2 cellular contexts compared by ENCODE assay signal in the genomic region with DNA sequence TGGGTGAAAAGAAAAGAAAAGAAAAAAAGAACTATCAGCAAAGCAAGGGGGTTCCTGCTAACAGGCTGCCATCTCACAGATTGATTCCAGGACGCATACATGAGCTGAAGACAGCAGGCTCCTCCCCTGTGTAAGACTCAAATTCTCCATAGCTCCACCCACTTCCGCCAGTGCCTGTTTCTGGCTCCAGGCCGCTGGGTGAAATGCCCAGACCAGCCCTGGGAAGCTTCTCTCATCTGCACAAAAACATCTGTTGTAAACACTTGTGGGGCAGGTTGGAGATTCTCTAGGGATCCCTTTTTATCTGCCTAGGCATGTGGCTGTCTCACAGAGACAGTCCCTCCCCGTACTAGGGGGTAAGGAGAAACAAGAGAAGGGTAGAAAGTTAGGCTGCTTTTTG.
TF ChIP-seq lines count a peak whose summit lies in the region.

No MANE protein-coding gene starts in this region.

TF ChIP-seq in GM23338, 12 proteins besides CTCF, POLR2A, EP300 and RAD21 (continued from another document):
- TF ChIP-seq, protein P1, sequence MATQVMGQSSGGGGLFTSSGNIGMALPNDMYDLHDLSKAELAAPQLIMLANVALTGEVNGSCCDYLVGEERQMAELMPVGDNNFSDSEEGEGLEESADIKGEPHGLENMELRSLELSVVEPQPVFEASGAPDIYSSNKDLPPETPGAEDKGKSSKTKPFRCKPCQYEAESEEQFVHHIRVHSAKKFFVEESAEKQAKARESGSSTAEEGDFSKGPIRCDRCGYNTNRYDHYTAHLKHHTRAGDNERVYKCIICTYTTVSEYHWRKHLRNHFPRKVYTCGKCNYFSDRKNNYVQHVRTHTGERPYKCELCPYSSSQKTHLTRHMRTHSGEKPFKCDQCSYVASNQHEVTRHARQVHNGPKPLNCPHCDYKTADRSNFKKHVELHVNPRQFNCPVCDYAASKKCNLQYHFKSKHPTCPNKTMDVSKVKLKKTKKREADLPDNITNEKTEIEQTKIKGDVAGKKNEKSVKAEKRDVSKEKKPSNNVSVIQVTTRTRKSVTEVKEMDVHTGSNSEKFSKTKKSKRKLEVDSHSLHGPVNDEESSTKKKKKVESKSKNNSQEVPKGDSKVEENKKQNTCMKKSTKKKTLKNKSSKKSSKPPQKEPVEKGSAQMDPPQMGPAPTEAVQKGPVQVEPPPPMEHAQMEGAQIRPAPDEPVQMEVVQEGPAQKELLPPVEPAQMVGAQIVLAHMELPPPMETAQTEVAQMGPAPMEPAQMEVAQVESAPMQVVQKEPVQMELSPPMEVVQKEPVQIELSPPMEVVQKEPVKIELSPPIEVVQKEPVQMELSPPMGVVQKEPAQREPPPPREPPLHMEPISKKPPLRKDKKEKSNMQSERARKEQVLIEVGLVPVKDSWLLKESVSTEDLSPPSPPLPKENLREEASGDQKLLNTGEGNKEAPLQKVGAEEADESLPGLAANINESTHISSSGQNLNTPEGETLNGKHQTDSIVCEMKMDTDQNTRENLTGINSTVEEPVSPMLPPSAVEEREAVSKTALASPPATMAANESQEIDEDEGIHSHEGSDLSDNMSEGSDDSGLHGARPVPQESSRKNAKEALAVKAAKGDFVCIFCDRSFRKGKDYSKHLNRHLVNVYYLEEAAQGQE (IDR thresholded peaks at IDR 0.05; ENCODE audit: unreplicated experiment) = no peak
- no peak for TF ChIP-seq ZNF114 (CRISPR knock-in tag; IDR thresholded peaks at IDR 0.05)
- TF ChIP-seq, protein P2, sequence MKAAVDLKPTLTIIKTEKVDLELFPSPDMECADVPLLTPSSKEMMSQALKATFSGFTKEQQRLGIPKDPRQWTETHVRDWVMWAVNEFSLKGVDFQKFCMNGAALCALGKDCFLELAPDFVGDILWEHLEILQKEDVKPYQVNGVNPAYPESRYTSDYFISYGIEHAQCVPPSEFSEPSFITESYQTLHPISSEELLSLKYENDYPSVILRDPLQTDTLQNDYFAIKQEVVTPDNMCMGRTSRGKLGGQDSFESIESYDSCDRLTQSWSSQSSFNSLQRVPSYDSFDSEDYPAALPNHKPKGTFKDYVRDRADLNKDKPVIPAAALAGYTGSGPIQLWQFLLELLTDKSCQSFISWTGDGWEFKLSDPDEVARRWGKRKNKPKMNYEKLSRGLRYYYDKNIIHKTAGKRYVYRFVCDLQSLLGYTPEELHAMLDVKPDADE (IDR thresholded peaks at IDR 0.05) = no peak
- no peak for TF ChIP-seq NANOG (IDR thresholded peaks at IDR 0.05; ENCODE audit: borderline replicate concordance)
- no peak for TF ChIP-seq ZNF331 (CRISPR knock-in tag; IDR thresholded peaks at IDR 0.05; ENCODE audit: low read depth)
- no peak for TF ChIP-seq EZH2phosphoT487 (IDR thresholded peaks at IDR 0.05; ENCODE audit: unreplicated experiment)
- TF ChIP-seq, protein P3, sequence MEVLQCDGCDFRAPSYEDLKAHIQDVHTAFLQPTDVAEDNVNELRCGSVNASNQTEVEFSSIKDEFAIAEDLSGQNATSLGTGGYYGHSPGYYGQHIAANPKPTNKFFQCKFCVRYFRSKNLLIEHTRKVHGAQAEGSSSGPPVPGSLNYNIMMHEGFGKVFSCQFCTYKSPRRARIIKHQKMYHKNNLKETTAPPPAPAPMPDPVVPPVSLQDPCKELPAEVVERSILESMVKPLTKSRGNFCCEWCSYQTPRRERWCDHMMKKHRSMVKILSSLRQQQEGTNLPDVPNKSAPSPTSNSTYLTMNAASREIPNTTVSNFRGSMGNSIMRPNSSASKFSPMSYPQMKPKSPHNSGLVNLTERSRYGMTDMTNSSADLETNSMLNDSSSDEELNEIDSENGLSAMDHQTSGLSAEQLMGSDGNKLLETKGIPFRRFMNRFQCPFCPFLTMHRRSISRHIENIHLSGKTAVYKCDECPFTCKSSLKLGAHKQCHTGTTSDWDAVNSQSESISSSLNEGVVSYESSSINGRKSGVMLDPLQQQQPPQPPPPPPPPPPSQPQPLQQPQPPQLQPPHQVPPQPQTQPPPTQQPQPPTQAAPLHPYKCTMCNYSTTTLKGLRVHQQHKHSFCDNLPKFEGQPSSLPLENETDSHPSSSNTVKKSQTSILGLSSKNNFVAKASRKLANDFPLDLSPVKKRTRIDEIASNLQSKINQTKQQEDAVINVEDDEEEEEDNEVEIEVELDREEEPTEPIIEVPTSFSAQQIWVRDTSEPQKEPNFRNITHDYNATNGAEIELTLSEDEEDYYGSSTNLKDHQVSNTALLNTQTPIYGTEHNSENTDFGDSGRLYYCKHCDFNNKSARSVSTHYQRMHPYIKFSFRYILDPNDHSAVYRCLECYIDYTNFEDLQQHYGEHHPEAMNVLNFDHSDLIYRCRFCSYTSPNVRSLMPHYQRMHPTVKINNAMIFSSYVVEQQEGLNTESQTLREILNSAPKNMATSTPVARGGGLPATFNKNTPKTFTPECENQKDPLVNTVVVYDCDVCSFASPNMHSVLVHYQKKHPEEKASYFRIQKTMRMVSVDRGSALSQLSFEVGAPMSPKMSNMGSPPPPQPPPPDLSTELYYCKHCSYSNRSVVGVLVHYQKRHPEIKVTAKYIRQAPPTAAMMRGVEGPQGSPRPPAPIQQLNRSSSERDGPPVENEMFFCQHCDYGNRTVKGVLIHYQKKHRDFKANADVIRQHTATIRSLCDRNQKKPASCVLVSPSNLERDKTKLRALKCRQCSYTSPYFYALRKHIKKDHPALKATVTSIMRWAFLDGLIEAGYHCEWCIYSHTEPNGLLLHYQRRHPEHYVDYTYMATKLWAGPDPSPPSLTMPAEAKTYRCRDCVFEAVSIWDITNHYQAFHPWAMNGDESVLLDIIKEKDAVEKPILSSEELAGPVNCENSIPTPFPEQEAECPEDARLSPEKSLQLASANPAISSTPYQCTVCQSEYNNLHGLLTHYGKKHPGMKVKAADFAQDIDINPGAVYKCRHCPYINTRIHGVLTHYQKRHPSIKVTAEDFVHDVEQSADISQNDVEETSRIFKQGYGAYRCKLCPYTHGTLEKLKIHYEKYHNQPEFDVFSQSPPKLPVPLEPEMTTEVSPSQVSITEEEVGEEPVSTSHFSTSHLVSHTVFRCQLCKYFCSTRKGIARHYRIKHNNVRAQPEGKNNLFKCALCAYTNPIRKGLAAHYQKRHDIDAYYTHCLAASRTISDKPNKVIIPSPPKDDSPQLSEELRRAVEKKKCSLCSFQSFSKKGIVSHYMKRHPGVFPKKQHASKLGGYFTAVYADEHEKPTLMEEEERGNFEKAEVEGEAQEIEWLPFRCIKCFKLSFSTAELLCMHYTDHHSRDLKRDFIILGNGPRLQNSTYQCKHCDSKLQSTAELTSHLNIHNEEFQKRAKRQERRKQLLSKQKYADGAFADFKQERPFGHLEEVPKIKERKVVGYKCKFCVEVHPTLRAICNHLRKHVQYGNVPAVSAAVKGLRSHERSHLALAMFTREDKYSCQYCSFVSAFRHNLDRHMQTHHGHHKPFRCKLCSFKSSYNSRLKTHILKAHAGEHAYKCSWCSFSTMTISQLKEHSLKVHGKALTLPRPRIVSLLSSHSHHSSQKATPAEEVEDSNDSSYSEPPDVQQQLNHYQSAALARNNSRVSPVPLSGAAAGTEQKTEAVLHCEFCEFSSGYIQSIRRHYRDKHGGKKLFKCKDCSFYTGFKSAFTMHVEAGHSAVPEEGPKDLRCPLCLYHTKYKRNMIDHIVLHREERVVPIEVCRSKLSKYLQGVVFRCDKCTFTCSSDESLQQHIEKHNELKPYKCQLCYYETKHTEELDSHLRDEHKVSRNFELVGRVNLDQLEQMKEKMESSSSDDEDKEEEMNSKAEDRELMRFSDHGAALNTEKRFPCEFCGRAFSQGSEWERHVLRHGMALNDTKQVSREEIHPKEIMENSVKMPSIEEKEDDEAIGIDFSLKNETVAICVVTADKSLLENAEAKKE (CRISPR knock-in tag; IDR thresholded peaks at IDR 0.05) = no peak
- no peak for TF ChIP-seq CREB1 (CRISPR knock-in tag; IDR thresholded peaks at IDR 0.05; ENCODE audit: low read depth)
- no peak for TF ChIP-seq STAT1 (IDR thresholded peaks at IDR 0.05; ENCODE audit: unreplicated experiment)

TF ChIP-seq in GM12878, 131 proteins besides CTCF, POLR2A, EP300 and RAD21 (continued from another document):
- TF ChIP-seq, protein P4, sequence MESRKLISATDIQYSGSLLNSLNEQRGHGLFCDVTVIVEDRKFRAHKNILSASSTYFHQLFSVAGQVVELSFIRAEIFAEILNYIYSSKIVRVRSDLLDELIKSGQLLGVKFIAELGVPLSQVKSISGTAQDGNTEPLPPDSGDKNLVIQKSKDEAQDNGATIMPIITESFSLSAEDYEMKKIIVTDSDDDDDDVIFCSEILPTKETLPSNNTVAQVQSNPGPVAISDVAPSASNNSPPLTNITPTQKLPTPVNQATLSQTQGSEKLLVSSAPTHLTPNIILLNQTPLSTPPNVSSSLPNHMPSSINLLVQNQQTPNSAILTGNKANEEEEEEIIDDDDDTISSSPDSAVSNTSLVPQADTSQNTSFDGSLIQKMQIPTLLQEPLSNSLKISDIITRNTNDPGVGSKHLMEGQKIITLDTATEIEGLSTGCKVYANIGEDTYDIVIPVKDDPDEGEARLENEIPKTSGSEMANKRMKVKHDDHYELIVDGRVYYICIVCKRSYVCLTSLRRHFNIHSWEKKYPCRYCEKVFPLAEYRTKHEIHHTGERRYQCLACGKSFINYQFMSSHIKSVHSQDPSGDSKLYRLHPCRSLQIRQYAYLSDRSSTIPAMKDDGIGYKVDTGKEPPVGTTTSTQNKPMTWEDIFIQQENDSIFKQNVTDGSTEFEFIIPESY (IDR thresholded peaks at IDR 0.05) = no peak
- no peak for TF ChIP-seq SMC3 (IDR thresholded peaks at IDR 0.05; ENCODE audit: borderline replicate concordance, low read length)
- TF ChIP-seq TARDBP (IDR thresholded peaks at IDR 0.05; ENCODE audit: borderline replicate concordance) = no peak
- no peak for TF ChIP-seq STAT3 (IDR thresholded peaks at IDR 0.05; ENCODE audit: low read depth, low read length)
- TF ChIP-seq ASH2L (IDR thresholded peaks at IDR 0.05; ENCODE audit: borderline replicate concordance, low read depth) = no peak
- TF ChIP-seq, protein P5, sequence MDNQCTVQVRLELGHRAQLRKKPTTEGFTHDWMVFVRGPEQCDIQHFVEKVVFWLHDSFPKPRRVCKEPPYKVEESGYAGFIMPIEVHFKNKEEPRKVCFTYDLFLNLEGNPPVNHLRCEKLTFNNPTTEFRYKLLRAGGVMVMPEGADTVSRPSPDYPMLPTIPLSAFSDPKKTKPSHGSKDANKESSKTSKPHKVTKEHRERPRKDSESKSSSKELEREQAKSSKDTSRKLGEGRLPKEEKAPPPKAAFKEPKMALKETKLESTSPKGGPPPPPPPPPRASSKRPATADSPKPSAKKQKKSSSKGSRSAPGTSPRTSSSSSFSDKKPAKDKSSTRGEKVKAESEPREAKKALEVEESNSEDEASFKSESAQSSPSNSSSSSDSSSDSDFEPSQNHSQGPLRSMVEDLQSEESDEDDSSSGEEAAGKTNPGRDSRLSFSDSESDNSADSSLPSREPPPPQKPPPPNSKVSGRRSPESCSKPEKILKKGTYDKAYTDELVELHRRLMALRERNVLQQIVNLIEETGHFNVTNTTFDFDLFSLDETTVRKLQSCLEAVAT (IDR thresholded peaks at IDR 0.05) = no peak
- TF ChIP-seq IKZF2 (IDR thresholded peaks at IDR 0.05) = no peak
- no peak for TF ChIP-seq HCFC1 (IDR thresholded peaks at IDR 0.05; ENCODE audit: low read length)
